ENCODE assay signal across 9 cellular contexts in the genomic region with DNA sequence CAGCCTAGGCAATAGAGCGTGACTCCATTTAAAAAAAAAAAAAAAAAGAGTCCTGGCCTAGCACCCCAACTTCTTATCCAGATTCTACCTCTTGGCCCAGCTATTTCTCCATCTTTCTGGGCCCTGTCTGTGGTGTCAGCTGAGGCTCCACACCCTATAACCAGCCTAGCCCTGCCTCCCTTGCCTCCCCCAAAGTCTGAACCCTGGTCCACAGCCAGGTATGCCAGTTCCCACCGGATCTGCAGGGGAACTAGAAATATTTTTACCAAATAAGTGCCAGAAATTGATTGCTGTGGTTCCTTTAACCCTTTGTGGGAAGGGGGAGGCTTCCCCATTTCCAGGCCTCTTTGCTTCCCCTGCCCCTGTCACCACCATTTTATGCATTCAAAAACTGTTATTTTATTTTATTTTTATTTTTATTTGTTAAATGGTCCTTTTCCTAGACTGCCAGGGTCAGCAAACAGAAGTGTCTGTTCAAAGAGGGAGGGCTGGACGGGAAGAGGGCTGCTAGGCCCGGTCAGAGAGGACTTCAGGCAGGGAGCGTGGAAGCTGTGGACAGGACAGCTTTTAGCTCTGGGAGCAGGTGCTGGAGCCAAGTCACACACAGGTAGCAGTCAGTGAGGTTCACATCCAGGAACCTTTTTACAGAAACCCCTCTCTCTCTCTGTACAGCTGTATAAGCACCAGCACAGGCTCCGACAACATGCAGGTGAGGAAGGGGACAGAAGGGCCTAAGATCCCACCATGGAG. TPM values are rescaled to one million over a fixed set of nuclear protein-coding genes. Genes with fewer than 3 reads are reported as not detected.
DNase-seq lines count a peak whose midpoint lies in the region; ATAC-seq and TF ChIP-seq lines count a peak whose summit lies in the region.
"Had no signal": no experiment of that assay in that cellular context is flagged by ENCODE, and none has a peak within 500 bp of the region (broad histone marks: within the 10 kb centered on the region; RNA-seq: fewer than 3 reads in every experiment).

No MANE protein-coding gene starts in this region.

- in situ Hi-C loops in brain microvascular endothelial cell (cut with HindIII; ENCODE audit: low pct_ligation_motif_present, low sequenced_read_pairs): no loop called here

- H3K4me1 ChIP-seq in stomach: peaks cover 21 to 39% (median 29%) of the 10 kb centered on the region in 4 donors

- TF ChIP-seq POLR2A in stomach (IDR thresholded peaks at IDR 0.05): no peak

- H3K4me1 Mint-ChIP-seq in T-helper 2 cell treated with Interferon-gamma antibody and Interleukin-4, amounts not matched to agents 5 μg/mL and 100 μg/mL, for 36 hours (ENCODE audit: low read depth): peaks cover 49% of the 10 kb centered on the region
- peaks cover 56% of the 10 kb centered on the region for H3K4me1 Mint-ChIP-seq in activated T-helper 1 cell treated with anti-CD3 and anti-CD28 coated beads, Interleukin-12 subunit alpha, Interleukin-12 subunit beta, Interleukin-2, Interleukin-4 antibody, amounts not matched to agents 30 ng/mL and 10 ng/mL and 1 ng/mL, durations not matched to agents 14 hours and 24 hours and 36 hours (ENCODE audit: low read depth)

- no peak overlapping the region for H3K4me3 Mint-ChIP-seq in T-helper 2 cell treated with Interferon-gamma antibody and Interleukin-4, amounts not matched to agents 5 μg/mL and 100 μg/mL, for 36 hours
- H3K4me3 Mint-ChIP-seq in activated T-helper 1 cell treated with anti-CD3 and anti-CD28 coated beads, Interleukin-12 subunit alpha, Interleukin-12 subunit beta, Interleukin-2, Interleukin-4 antibody, amounts not matched to agents 30 ng/mL and 10 ng/mL and 1 ng/mL, durations not matched to agents 14 hours and 24 hours and 36 hours: no peak overlapping the region

- H3K27ac ChIP-seq in stomach: peak overlapping the region; percentile 74 to 90 (median 76)
- H3K27ac ChIP-seq in brain microvascular endothelial cell: no peak overlapping the region

- no peaks in the 10 kb centered on the region for H3K27me3 Mint-ChIP-seq in T-helper 2 cell treated with Interferon-gamma antibody and Interleukin-4, amounts not matched to agents 5 μg/mL and 100 μg/mL, for 36 hours (ENCODE audit: low read depth)
- no peaks in the 10 kb centered on the region for H3K27me3 Mint-ChIP-seq in activated T-helper 1 cell treated with anti-CD3 and anti-CD28 coated beads, Interleukin-12 subunit alpha, Interleukin-12 subunit beta, Interleukin-2, Interleukin-4 antibody, amounts not matched to agents 30 ng/mL and 10 ng/mL and 1 ng/mL, durations not matched to agents 14 hours and 24 hours and 36 hours (ENCODE audit: insufficient read depth)

- H3K9me3 ChIP-seq in stomach: no peaks in the 10 kb centered on the region

- H3K4me3 ChIP-seq in stomach (no peak overlapping the region), brain microvascular endothelial cell (ENCODE audit: low read depth, low read length) (no peak overlapping the region)

- peak overlapping the region; percentile 52 for H3K27ac Mint-ChIP-seq in T-helper 2 cell treated with Interferon-gamma antibody and Interleukin-4, amounts not matched to agents 5 μg/mL and 100 μg/mL, for 36 hours
- peak overlapping the region; percentile 23 for H3K27ac Mint-ChIP-seq in activated T-helper 1 cell treated with anti-CD3 and anti-CD28 coated beads, Interleukin-12 subunit alpha, Interleukin-12 subunit beta, Interleukin-2, Interleukin-4 antibody, amounts not matched to agents 30 ng/mL and 10 ng/mL and 1 ng/mL, durations not matched to agents 14 hours and 24 hours and 36 hours

- H3K36me3 ChIP-seq in stomach (peaks cover 0 to 8% (median 2%) of the 10 kb centered on the region in 4 donors), brain microvascular endothelial cell (replicated peaks) (no peaks in the 10 kb centered on the region)

- intact Hi-C loops in activated T-helper 1 cell treated with anti-CD3 and anti-CD28 coated beads, Interleukin-12 subunit alpha, Interleukin-12 subunit beta, Interleukin-2, Interleukin-4 antibody, amounts not matched to agents 30 ng/mL and 10 ng/mL and 1 ng/mL, durations not matched to agents 14 hours and 24 hours and 36 hours (cut with micrococcal nuclease): no loop called here
- intact Hi-C loops in stomach (cut with DNase I; ENCODE audit: low total_unique reads): no loop called here

- H3K27me3 ChIP-seq in stomach: no peaks in the 10 kb centered on the region
- H3K27me3 ChIP-seq in brain microvascular endothelial cell (replicated peaks): no peaks in the 10 kb centered on the region

- H3K36me3 Mint-ChIP-seq in T-helper 2 cell treated with Interferon-gamma antibody and Interleukin-4, amounts not matched to agents 5 μg/mL and 100 μg/mL, for 36 hours (ENCODE audit: low read depth): peaks cover 38% of the 10 kb centered on the region
- peaks cover 21% of the 10 kb centered on the region for H3K36me3 Mint-ChIP-seq in activated T-helper 1 cell treated with anti-CD3 and anti-CD28 coated beads, Interleukin-12 subunit alpha, Interleukin-12 subunit beta, Interleukin-2, Interleukin-4 antibody, amounts not matched to agents 30 ng/mL and 10 ng/mL and 1 ng/mL, durations not matched to agents 14 hours and 24 hours and 36 hours (ENCODE audit: low read depth)

- WGBS in stomach, 5 donors: 39 to 67% (median 45%) methylated on average over 6 of the region's 6 CpGs

- no peak for DNase-seq in T-helper 2 cell treated with Interferon-gamma antibody and Interleukin-4, amounts not matched to agents 5 μg/mL and 100 μg/mL, for 36 hours (ENCODE audit: low spot score)
- DNase-seq in T-helper 2 cell (no peak), stomach (peak; percentile 51), brain microvascular endothelial cell (no peak), AG08396 (ENCODE audit: low spot score) (no peak), LoVo (ENCODE audit: low spot score) (no peak)
- DNase-seq in activated T-helper 1 cell treated with anti-CD3 and anti-CD28 coated beads, Interleukin-12 subunit alpha, Interleukin-12 subunit beta, Interleukin-2, Interleukin-4 antibody, amounts not matched to agents 30 ng/mL and 10 ng/mL and 1 ng/mL, durations not matched to agents 14 hours and 24 hours and 36 hours (ENCODE audit: low spot score): no peak
- DNase-seq: activated CD4-positive, alpha-beta T cell treated with anti-CD3 and anti-CD28 coated beads for 48 hours had no signal

- TF ChIP-seq EP300 in stomach (IDR thresholded peaks at IDR 0.05): no peak

- peak; percentile 17 for ATAC-seq in HG02885 (IDR thresholded peaks at IDR 0.05; ENCODE audit: poor library complexity, unreplicated experiment)

- H3K9me3 Mint-ChIP-seq in T-helper 2 cell treated with Interferon-gamma antibody and Interleukin-4, amounts not matched to agents 5 μg/mL and 100 μg/mL, for 36 hours: no peaks in the 10 kb centered on the region
- H3K9me3 Mint-ChIP-seq in activated T-helper 1 cell treated with anti-CD3 and anti-CD28 coated beads, Interleukin-12 subunit alpha, Interleukin-12 subunit beta, Interleukin-2, Interleukin-4 antibody, amounts not matched to agents 30 ng/mL and 10 ng/mL and 1 ng/mL, durations not matched to agents 14 hours and 24 hours and 36 hours: no peaks in the 10 kb centered on the region

- TF ChIP-seq CTCF in stomach (IDR thresholded peaks at IDR 0.05) (no peak), brain microvascular endothelial cell (IDR thresholded peaks at IDR 0.05; ENCODE audit: low read depth, low read length, missing control alignments) (no peak)

RNA-seq across cellular contexts. Expression of gene TTC9, which starts 23.2 kb away (rescaled TPM):
- total RNA-seq in activated T-helper 1 cell treated with anti-CD3 and anti-CD28 coated beads, Interleukin-12 subunit alpha, Interleukin-12 subunit beta, Interleukin-2, Interleukin-4 antibody, amounts not matched to agents 30 ng/mL and 10 ng/mL and 1 ng/mL, durations not matched to agents 14 hours and 24 hours and 36 hours: 6.6 and 6.7 TPM in 2 replicates
- 1 to 10 TPM in 3 of 5 donors, not detected in 2; 1.8 to 7.1 (median 3.6) TPM for total RNA-seq in stomach
- 1 to 10 TPM; 3.1 to 7.3 (median 5.9) TPM for polyA plus RNA-seq in stomach
